ENCODE assay signal across 8 cellular contexts in the genomic region with DNA sequence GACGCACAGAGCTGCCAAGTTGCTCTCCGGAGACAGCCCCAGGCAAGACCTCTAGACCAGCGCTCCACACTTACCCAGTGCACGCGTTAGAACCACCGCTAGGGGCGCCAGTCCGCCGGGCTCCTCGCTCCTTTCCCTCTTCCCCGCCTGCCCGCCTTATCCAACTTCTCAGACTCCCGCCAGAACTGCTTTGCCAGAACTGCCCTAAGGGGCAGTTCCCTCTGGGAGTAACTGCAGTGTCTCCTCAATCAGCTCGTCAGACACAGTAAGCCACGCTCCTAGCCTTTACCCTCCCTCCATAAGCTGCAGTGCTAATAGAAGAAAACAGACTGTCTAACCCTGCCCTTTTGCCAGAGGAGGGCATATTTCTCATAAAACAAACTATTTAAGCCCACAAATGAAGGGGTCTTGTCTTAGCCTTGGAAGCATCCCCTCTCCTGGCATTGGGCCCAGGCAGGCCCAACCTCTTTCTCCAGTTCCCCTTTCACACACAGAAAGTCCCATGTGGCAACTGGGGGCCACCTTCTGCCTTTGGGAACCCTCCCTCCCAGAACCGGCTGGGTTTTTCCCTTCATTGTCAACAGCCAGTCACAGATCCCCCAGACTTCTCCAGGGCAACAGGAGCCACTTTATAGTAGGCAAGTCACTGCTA. TPM values are rescaled to one million over a fixed set of nuclear protein-coding genes. Genes with fewer than 3 reads are reported as not detected.
DNase-seq lines count a peak whose midpoint lies in the region; ATAC-seq and TF ChIP-seq lines count a peak whose summit lies in the region.

No MANE protein-coding gene starts in this region.

- H3K36me3 ChIP-seq in breast epithelium: no peaks in the 10 kb centered on the region

- peaks cover 9% of the 10 kb centered on the region for H3K36me3 Mint-ChIP-seq in WTC11

- intact Hi-C loops in breast epithelium (cut with DNase I; ENCODE audit: low total_unique reads): loop anchor here (10.0 kb wide), 1 partner anchor 50 kb away; no protein-coding TSS in a partner anchor

- DNase-seq in DMS53 (lab: John Stamatoyannopoulos, UW): peak; percentile 90
- DNase-seq in NCI-H2196 treated with DMSO at 0.1 percent for 48 hours (lab: John Stamatoyannopoulos, UW; ENCODE audit: unreplicated experiment): peak; percentile 66
- DNase-seq in WTC11 (ENCODE audit: low spot score): peak; percentile 97
- peak; percentile 85 to 95 for DNase-seq in breast epithelium (ENCODE audit: low spot score in 2 of 2)
- peak; percentile 98 for DNase-seq in islet precursor cell
- DNase-seq in stimulated activated CD4-positive, alpha-beta T cell treated with anti-CD3 and anti-CD28 coated beads, Interleukin-12 subunit alpha, Interleukin-12 subunit beta, amount 100 ng/mL, for 4 hours: peak; percentile 82

- ATAC-seq in HG02840 (IDR thresholded peaks at IDR 0.05; ENCODE audit: low FRiP score, unreplicated experiment) (peak; percentile 23), WTC11 (peak; percentile 40), HG02884 (IDR thresholded peaks at IDR 0.05; ENCODE audit: unreplicated experiment) (no peak)

- H3K9me3 Mint-ChIP-seq in WTC11: no peaks in the 10 kb centered on the region

- no peak for TF ChIP-seq POLR2A in breast epithelium (IDR thresholded peaks at IDR 0.05)

- POLR2A ChIA-PET in WTC11 (lab: Charles Lee): interaction anchor here (0.6 to 4.9 kb wide), 7 partner anchors 30 to 76 kb away, joined by 3 to 33 read pairs (median 4); a partner anchor contains a TSS

- H3K27ac Mint-ChIP-seq in WTC11: peak overlapping the region; percentile 84

- peaks cover 77% of the 10 kb centered on the region for H3K4me1 Mint-ChIP-seq in WTC11

- peak overlapping the region; percentile 91 to 96 for H3K27ac ChIP-seq in breast epithelium

- H3K4me3 ChIP-seq in breast epithelium: peak overlapping the region in 2 of 3 donors; percentile 12 to 43

- CTCF ChIA-PET in WTC11 (lab: Charles Lee): interaction anchor here (0.5 to 8.9 kb wide), 34 partner anchors 10 to 301 kb away, joined by 3 to 120 read pairs (median 6); a partner anchor contains a TSS

- TF ChIP-seq CTCF in WTC11 (IDR thresholded peaks at IDR 0.05): peak; percentile 96
- TF ChIP-seq CTCF in breast epithelium (IDR thresholded peaks at IDR 0.05): peak; percentile 92 to 95 (median 94)

- H3K4me3 Mint-ChIP-seq in WTC11: peak overlapping the region; percentile 52

- no peaks in the 10 kb centered on the region for H3K9me3 ChIP-seq in breast epithelium

- H3K27me3 ChIP-seq in breast epithelium: no peaks in the 10 kb centered on the region

- H3K4me1 ChIP-seq in breast epithelium: peaks cover 25 to 51% of the 10 kb centered on the region in 2 donors

- H3K27me3 Mint-ChIP-seq in WTC11 (ENCODE audit: low read depth): peaks cover 2% of the 10 kb centered on the region; the same call in 1 of the 2 replicates

TF ChIP-seq in WTC11, 78 proteins besides CTCF, POLR2A, EP300 and RAD21 (continues in another document):
- TF ChIP-seq ZNF317 (CRISPR knock-in tag; IDR thresholded peaks at IDR 0.05; ENCODE audit: borderline replicate concordance, low read depth) (no peak), ZNF263 (CRISPR knock-in tag; IDR thresholded peaks at IDR 0.05; ENCODE audit: low read depth) (no peak), TEAD1 (CRISPR knock-in tag; IDR thresholded peaks at IDR 0.05) (0 out of 2 replicates have a peak, but pooled peaks have one; percentile 39), SOX15 (CRISPR knock-in tag; IDR thresholded peaks at IDR 0.05) (no peak), PRRX2 (CRISPR knock-in tag; IDR thresholded peaks at IDR 0.05) (no peak), MXD4 (CRISPR knock-in tag; IDR thresholded peaks at IDR 0.05; ENCODE audit: borderline replicate concordance) (no peak), GTF2I (CRISPR knock-in tag; conservative IDR thresholded peaks at IDR 0.05) (no peak), ZNF219 (CRISPR knock-in tag; IDR thresholded peaks at IDR 0.05; ENCODE audit: borderline replicate concordance) (no peak), OVOL2 (CRISPR knock-in tag; IDR thresholded peaks at IDR 0.05; ENCODE audit: borderline replicate concordance) (no peak)
- TF ChIP-seq, protein P1, sequence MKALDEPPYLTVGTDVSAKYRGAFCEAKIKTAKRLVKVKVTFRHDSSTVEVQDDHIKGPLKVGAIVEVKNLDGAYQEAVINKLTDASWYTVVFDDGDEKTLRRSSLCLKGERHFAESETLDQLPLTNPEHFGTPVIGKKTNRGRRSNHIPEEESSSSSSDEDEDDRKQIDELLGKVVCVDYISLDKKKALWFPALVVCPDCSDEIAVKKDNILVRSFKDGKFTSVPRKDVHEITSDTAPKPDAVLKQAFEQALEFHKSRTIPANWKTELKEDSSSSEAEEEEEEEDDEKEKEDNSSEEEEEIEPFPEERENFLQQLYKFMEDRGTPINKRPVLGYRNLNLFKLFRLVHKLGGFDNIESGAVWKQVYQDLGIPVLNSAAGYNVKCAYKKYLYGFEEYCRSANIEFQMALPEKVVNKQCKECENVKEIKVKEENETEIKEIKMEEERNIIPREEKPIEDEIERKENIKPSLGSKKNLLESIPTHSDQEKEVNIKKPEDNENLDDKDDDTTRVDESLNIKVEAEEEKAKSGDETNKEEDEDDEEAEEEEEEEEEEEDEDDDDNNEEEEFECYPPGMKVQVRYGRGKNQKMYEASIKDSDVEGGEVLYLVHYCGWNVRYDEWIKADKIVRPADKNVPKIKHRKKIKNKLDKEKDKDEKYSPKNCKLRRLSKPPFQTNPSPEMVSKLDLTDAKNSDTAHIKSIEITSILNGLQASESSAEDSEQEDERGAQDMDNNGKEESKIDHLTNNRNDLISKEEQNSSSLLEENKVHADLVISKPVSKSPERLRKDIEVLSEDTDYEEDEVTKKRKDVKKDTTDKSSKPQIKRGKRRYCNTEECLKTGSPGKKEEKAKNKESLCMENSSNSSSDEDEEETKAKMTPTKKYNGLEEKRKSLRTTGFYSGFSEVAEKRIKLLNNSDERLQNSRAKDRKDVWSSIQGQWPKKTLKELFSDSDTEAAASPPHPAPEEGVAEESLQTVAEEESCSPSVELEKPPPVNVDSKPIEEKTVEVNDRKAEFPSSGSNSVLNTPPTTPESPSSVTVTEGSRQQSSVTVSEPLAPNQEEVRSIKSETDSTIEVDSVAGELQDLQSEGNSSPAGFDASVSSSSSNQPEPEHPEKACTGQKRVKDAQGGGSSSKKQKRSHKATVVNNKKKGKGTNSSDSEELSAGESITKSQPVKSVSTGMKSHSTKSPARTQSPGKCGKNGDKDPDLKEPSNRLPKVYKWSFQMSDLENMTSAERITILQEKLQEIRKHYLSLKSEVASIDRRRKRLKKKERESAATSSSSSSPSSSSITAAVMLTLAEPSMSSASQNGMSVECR (CRISPR knock-in tag; IDR thresholded peaks at IDR 0.05; ENCODE audit: borderline replicate concordance): 0 out of 2 replicates have a peak, but pooled peaks have one; percentile 37
- TF ChIP-seq, protein P2, sequence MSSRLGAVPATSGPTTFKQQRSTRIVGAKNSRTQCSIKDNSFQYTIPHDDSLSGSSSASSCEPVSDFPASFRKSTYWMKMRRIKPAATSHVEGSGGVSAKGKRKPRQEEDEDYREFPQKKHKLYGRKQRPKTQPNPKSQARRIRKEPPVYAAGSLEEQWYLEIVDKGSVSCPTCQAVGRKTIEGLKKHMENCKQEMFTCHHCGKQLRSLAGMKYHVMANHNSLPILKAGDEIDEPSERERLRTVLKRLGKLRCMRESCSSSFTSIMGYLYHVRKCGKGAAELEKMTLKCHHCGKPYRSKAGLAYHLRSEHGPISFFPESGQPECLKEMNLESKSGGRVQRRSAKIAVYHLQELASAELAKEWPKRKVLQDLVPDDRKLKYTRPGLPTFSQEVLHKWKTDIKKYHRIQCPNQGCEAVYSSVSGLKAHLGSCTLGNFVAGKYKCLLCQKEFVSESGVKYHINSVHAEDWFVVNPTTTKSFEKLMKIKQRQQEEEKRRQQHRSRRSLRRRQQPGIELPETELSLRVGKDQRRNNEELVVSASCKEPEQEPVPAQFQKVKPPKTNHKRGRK (CRISPR knock-in tag; IDR thresholded peaks at IDR 0.05; ENCODE audit: borderline replicate concordance): no peak
- TF ChIP-seq, protein P3, sequence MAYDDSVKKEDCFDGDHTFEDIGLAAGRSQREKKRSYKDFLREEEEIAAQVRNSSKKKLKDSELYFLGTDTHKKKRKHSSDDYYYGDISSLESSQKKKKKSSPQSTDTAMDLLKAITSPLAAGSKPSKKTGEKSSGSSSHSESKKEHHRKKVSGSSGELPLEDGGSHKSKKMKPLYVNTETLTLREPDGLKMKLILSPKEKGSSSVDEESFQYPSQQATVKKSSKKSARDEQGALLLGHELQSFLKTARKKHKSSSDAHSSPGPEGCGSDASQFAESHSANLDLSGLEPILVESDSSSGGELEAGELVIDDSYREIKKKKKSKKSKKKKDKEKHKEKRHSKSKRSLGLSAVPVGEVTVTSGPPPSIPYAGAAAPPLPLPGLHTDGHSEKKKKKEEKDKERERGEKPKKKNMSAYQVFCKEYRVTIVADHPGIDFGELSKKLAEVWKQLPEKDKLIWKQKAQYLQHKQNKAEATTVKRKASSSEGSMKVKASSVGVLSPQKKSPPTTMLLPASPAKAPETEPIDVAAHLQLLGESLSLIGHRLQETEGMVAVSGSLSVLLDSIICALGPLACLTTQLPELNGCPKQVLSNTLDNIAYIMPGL (CRISPR knock-in tag; IDR thresholded peaks at IDR 0.05): peak; percentile 58; the same call in 1 of the 2 replicates
- TF ChIP-seq, protein P4, sequence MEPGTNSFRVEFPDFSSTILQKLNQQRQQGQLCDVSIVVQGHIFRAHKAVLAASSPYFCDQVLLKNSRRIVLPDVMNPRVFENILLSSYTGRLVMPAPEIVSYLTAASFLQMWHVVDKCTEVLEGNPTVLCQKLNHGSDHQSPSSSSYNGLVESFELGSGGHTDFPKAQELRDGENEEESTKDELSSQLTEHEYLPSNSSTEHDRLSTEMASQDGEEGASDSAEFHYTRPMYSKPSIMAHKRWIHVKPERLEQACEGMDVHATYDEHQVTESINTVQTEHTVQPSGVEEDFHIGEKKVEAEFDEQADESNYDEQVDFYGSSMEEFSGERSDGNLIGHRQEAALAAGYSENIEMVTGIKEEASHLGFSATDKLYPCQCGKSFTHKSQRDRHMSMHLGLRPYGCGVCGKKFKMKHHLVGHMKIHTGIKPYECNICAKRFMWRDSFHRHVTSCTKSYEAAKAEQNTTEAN (CRISPR knock-in tag; IDR thresholded peaks at IDR 0.05): no peak

RNA-seq across cellular contexts. Expression of a gene that starts 3.7 kb away (rescaled TPM):
- total RNA-seq in WTC11 (2021): 32.9 to 36.9 TPM (median 36.6 TPM) in 3 replicates
- total RNA-seq in breast epithelium: 10 to 100 TPM in 1 of 3 donors, 1 to 10 TPM in 2; 8.2 to 24.4 (median 9.3) TPM

RNA-seq across cellular contexts. Expression of a gene that starts 55.9 kb away (rescaled TPM):
- total RNA-seq in WTC11 (2021) (148 to 192 TPM (median 156 TPM) in 3 replicates), breast epithelium (1 to 10 TPM in 2 of 3 donors, under 1 TPM in 1; 0.33 to 1.9 (median 1.4) TPM)

Comparison
In these comparisons a context has a peak if more than half of its experiments do, and no peak if none do; other contexts are left out.
1. RNA of a gene that starts 55.9 kb away (total RNA-seq): 148 to 192 TPM in WTC11; 0.33 to 1.9 TPM in breast epithelium; every median in the first group is over 10 times any median in the second.
2. Peak in every context shown above with its lines, with median percentiles within 50 percentile points of each other: DNase-seq.